ENCODE assay signal across 21 cellular contexts in the genomic region with DNA sequence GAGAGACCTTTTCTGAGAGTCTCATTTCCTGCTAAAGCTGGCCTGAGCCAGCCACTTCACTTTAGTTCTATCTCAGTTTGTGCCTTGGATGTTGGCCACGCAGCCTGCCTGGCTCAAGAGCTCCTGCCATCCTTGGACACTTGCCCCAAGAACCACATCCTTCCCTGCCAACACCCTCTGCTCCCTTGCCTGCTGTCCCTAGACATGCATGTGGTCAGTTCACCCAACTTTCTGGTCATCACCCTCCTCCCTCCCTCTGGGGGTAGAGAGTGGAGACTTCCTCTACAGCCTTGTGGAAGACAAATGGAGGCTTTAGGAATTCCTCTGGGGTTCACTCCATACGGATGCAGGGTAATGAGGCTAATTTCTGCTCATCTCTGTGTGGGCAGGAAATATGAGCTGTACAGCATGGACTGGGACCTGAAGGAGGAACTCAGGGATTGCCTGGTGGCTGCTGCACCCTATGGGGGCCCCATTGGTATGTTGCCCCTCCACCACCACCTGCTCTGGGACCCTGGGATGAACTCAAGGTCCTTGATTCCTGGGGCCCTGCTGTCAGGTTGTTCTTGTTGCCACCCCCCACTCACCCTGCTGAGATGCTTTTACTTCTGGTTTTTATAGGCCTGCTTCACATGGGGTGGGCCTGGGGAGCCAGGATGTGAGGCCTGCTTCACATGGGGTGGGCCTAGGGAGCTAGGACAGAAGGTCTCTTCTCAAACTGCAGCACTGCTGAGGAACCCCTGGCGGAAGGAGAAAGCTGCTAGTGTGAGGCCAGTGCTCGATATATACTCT. TPM values are rescaled to one million over a fixed set of nuclear protein-coding genes. Genes with fewer than 3 reads are reported as not detected.
DNase-seq lines count a peak whose midpoint lies in the region; ATAC-seq and TF ChIP-seq lines count a peak whose summit lies in the region.
"Had no signal": no experiment of that assay in that cellular context is flagged by ENCODE, and none has a peak within 500 bp of the region (broad histone marks: within the 10 kb centered on the region; RNA-seq: fewer than 3 reads in every experiment).

No MANE protein-coding gene starts in this region.

- no peaks in the 10 kb centered on the region for H3K9me3 ChIP-seq in fibroblast of lung (ENCODE audit: control insufficient read depth, insufficient read depth, low read depth, low read length)
- H3K9me3 ChIP-seq: right lobe of liver, SK-N-SH, vagina had no signal

- no peaks in the 10 kb centered on the region for H3K27me3 Mint-ChIP-seq in progenitor cell of endocrine pancreas

- H3K4me1 ChIP-seq in fibroblast of lung (ENCODE audit: control insufficient read depth, extremely low read depth, insufficient read depth, low read length) = peaks cover 6% of the 10 kb centered on the region
- H3K4me1 ChIP-seq: foreskin keratinocyte, right lobe of liver, vagina had no signal

- TF ChIP-seq CTCF in LNCaP clone FGC (IDR thresholded peaks at IDR 0.05; ENCODE audit: control insufficient read depth, extremely low read depth, insufficient read depth) (no peak), fibroblast of lung (conservative IDR thresholded peaks at IDR 0.05 in 1 of 2, IDR thresholded peaks at IDR 0.05 in 1 of 2; ENCODE audit: low read depth in 1 of 2, low read length in 2 of 2) (no peak), progenitor cell of endocrine pancreas (IDR thresholded peaks at IDR 0.05; ENCODE audit: unreplicated experiment) (no peak)

- H4K20me1 ChIP-seq in fibroblast of lung (ENCODE audit: control insufficient read depth, extremely low read depth, insufficient read depth, low read length) = no peaks in the 10 kb centered on the region

- ATAC-seq in GM18870 (IDR thresholded peaks at IDR 0.05; ENCODE audit: unreplicated experiment) = no peak
- no peak for ATAC-seq in activated CD4-positive, CD25-positive, alpha-beta regulatory T cell treated with anti-CD3 and anti-CD28 coated beads, Interleukin-2, amount 50 U/mL, for 24 hours
- ATAC-seq: foreskin keratinocyte; right lobe of liver; stimulated activated effector memory CD8-positive, alpha-beta T cell treated with anti-CD3 and anti-CD28 coated beads, Interleukin-12 subunit alpha, Interleukin-12 subunit beta, amount 100 ng/mL, for 72 hours had no signal

- H3K4me1 Mint-ChIP-seq in progenitor cell of endocrine pancreas (ENCODE audit: low read depth) = no peaks in the 10 kb centered on the region

- H2AFZ ChIP-seq in fibroblast of lung (ENCODE audit: low read length) = no peak overlapping the region

- no peak overlapping the region for H3K9ac ChIP-seq in fibroblast of lung (ENCODE audit: insufficient read depth, low read length)
- H3K9ac ChIP-seq: KMS-11, SK-N-SH had no signal

- H3K27ac Mint-ChIP-seq in progenitor cell of endocrine pancreas = no peak overlapping the region
- H3K27ac Mint-ChIP-seq: stimulated activated effector memory CD8-positive, alpha-beta T cell treated with anti-CD3 and anti-CD28 coated beads, Interleukin-12 subunit alpha, Interleukin-12 subunit beta, amount 100 ng/mL, for 72 hours had no signal

- peak overlapping the region; percentile 25 for H3K4me2 ChIP-seq in fibroblast of lung (ENCODE audit: extremely low read depth, insufficient read depth, low read length)
- H3K4me2 ChIP-seq: KMS-11, SK-N-SH had no signal

- no peak overlapping the region for H3K4me3 Mint-ChIP-seq in progenitor cell of endocrine pancreas (ENCODE audit: low read depth)
- H3K4me3 Mint-ChIP-seq: nephron progenitor cell; stimulated activated effector memory CD8-positive, alpha-beta T cell treated with anti-CD3 and anti-CD28 coated beads, Interleukin-12 subunit alpha, Interleukin-12 subunit beta, amount 100 ng/mL, for 72 hours had no signal

- H3K4me3 ChIP-seq in LNCaP clone FGC (ENCODE audit: low read depth, low read length) (no peak overlapping the region), fibroblast of lung (replicated peaks in 1 of 4; ENCODE audit: control extremely low read depth in 1 of 4, insufficient read depth in 1 of 4, low read depth in 3 of 4, low read length in 4 of 4) (no peak overlapping the region)
- H3K4me3 ChIP-seq: lung, right lobe of liver, vagina had no signal

- H3K36me3 Mint-ChIP-seq in progenitor cell of endocrine pancreas (ENCODE audit: insufficient read depth) = peaks cover 1% of the 10 kb centered on the region
- H3K36me3 Mint-ChIP-seq: stimulated activated effector memory CD8-positive, alpha-beta T cell treated with anti-CD3 and anti-CD28 coated beads, Interleukin-12 subunit alpha, Interleukin-12 subunit beta, amount 100 ng/mL, for 72 hours had no signal

- no peaks in the 10 kb centered on the region for H3K79me2 ChIP-seq in fibroblast of lung (ENCODE audit: control insufficient read depth, insufficient read depth, low read length)

- no peak overlapping the region for H3K27ac ChIP-seq in fibroblast of lung (ENCODE audit: insufficient read depth, low read length)
- H3K27ac ChIP-seq: brain microvascular endothelial cell, foreskin keratinocyte, KMS-11, right lobe of liver, vagina, VCaP had no signal

- H3K9me3 Mint-ChIP-seq in progenitor cell of endocrine pancreas (ENCODE audit: low read depth) = no peaks in the 10 kb centered on the region
- H3K9me3 Mint-ChIP-seq: nephron progenitor cell; stimulated activated effector memory CD8-positive, alpha-beta T cell treated with anti-CD3 and anti-CD28 coated beads, Interleukin-12 subunit alpha, Interleukin-12 subunit beta, amount 100 ng/mL, for 72 hours had no signal

- H3K36me3 ChIP-seq in fibroblast of lung (ENCODE audit: control insufficient read depth, insufficient read depth, low read length) = peaks cover 16% of the 10 kb centered on the region

- peak; percentile 80 for DNase-seq in EL
- peak; percentile 59 for DNase-seq in LNCaP clone FGC (ENCODE audit: low read depth)
- peak; percentile 49 for DNase-seq in fibroblast of lung (ENCODE audit: low read depth in 2 of 2)
- peak; percentile 34 for DNase-seq in pons (ENCODE audit: low spot score)
- DNase-seq in progenitor cell of endocrine pancreas (ENCODE audit: low spot score, unreplicated experiment) = no peak
- DNase-seq: activated naive CD4-positive, alpha-beta T cell; brain microvascular endothelial cell; DMS79 treated with DMSO at 0.1 percent for 48 hours; effector CD4-positive, alpha-beta T cell; foreskin keratinocyte; NCI-H1417 treated with DMSO at 0.1 percent for 48 hours; nephron progenitor cell; right lobe of liver; SK-N-SH had no signal

- no peaks in the 10 kb centered on the region for H3K27me3 ChIP-seq in fibroblast of lung (ENCODE audit: control insufficient read depth, insufficient read depth, low read length)
- H3K27me3 ChIP-seq: brain microvascular endothelial cell, foreskin keratinocyte, right lobe of liver, vagina had no signal

RNA-seq across cellular contexts. Expression of gene PTPRA, which starts 13.8 kb away (rescaled TPM):
- total RNA-seq in fibroblast of lung (22.3 and 27.9 TPM in 2 replicates), progenitor cell of endocrine pancreas (71.7 and 73.2 TPM in 2 replicates)
- 106 and 127 TPM in 2 replicates for polyA plus RNA-seq in fibroblast of lung
- 44.5 and 49.4 TPM in 2 replicates for polyA plus RNA-seq in fibroblast of lung (2012)
- polyA minus RNA-seq in fibroblast of lung (ENCODE audit: low replicate concordance) = 56.0 and 63.2 TPM in 2 replicates

RNA-seq across cellular contexts. Expression of gene VPS16, which starts 19.0 kb away (rescaled TPM):
- total RNA-seq in fibroblast of lung (46.1 and 48.5 TPM in 2 replicates), progenitor cell of endocrine pancreas (47.8 and 48.5 TPM in 2 replicates)
- polyA plus RNA-seq in fibroblast of lung = 32.2 and 32.9 TPM in 2 replicates
- polyA plus RNA-seq in fibroblast of lung (2012) = 41.1 and 41.6 TPM in 2 replicates
- 53.3 and 85.6 TPM in 2 replicates for polyA minus RNA-seq in fibroblast of lung (ENCODE audit: low replicate concordance)

RNA-seq across cellular contexts. Expression of gene PCED1A, which starts 19.1 kb away (rescaled TPM):
- total RNA-seq in fibroblast of lung = 26.4 and 36.0 TPM in 2 replicates
- 10.3 and 16.4 TPM in 2 replicates for polyA plus RNA-seq in fibroblast of lung
- polyA plus RNA-seq in fibroblast of lung (2012) = 18.2 and 26.9 TPM in 2 replicates
- polyA minus RNA-seq in fibroblast of lung (ENCODE audit: low replicate concordance) = 13.2 and 14.3 TPM in 2 replicates
- total RNA-seq in progenitor cell of endocrine pancreas = 81.1 and 89.2 TPM in 2 replicates

RNA-seq across cellular contexts. Expression of gene TMEM239, which starts 43.4 kb away (rescaled TPM):
- total RNA-seq in fibroblast of lung = under 0.01 TPM in 1 of 2 replicates, not detected in the other
- polyA plus RNA-seq in fibroblast of lung = 0.03 TPM in 1 of 2 replicates, not detected in the other
- polyA plus RNA-seq in fibroblast of lung (2012) = not detected in 2 replicates
- not detected in 2 replicates for polyA minus RNA-seq in fibroblast of lung (ENCODE audit: low replicate concordance)
- not detected in 2 replicates for total RNA-seq in progenitor cell of endocrine pancreas
- total RNA-seq: foreskin keratinocyte, lung, right lobe of liver, vagina had no signal
- polyA plus RNA-seq: foreskin keratinocyte, lung had no signal

RNA-seq across cellular contexts. Expression of gene C20orf141, which starts 44.7 kb away (rescaled TPM):
- total RNA-seq in fibroblast of lung = not detected in 2 replicates
- polyA plus RNA-seq in fibroblast of lung = 0.36 and 0.57 TPM in 2 replicates
- polyA plus RNA-seq in fibroblast of lung (2012) = 0.60 and 1.4 TPM in 2 replicates
- 2.1 TPM in 1 of 2 replicates, not detected in the other for polyA minus RNA-seq in fibroblast of lung (ENCODE audit: low replicate concordance)
- not detected in 2 replicates for total RNA-seq in progenitor cell of endocrine pancreas
- total RNA-seq: foreskin keratinocyte, lung, right lobe of liver, vagina had no signal
- polyA plus RNA-seq: foreskin keratinocyte, lung had no signal
